ENCODE assay signal across 38 cellular contexts in genomic region chr16:67317853-67318252, GRCh38. TPM values are rescaled to one million over a fixed set of nuclear protein-coding genes. Genes with fewer than 3 reads are reported as not detected.
DNase-seq lines count a peak whose midpoint lies in the region; ATAC-seq, FAIRE-seq and TF ChIP-seq lines count a peak whose summit lies in the region.
"Had no signal": no experiment of that assay in that cellular context is flagged by ENCODE, and none has a peak within 500 bp of the region (broad histone marks: within the 10 kb centered on the region; RNA-seq: fewer than 3 reads in every experiment).

No MANE protein-coding gene starts in this region.

- no peak overlapping the region for H2AK5ac ChIP-seq in IMR-90 (ENCODE audit: low read depth, low read length)

- H3K27ac ChIP-seq in IMR-90 (ENCODE audit: insufficient read depth, low read length) (no peak overlapping the region), osteoblast (ENCODE audit: low read depth, low read length) (no peak overlapping the region), pancreas (no peak overlapping the region)
- H3K27ac ChIP-seq: 22Rv1; A549; BLaER1; BLaER1 treated with 17β-estradiol and CSF1 and Interleukin-3, amounts not matched to agents 10 nM and 100 nM; C4-2B had no signal

- peaks cover 5% of the 10 kb centered on the region for H3K27me3 ChIP-seq in IMR-90 (ENCODE audit: control insufficient read depth, insufficient read depth, low read length)
- H3K27me3 ChIP-seq in osteoblast (ENCODE audit: insufficient read depth, low read length): peaks cover 11% of the 10 kb centered on the region
- H3K27me3 ChIP-seq in pancreas: no peaks in the 10 kb centered on the region
- H3K27me3 ChIP-seq: BLaER1; BLaER1 treated with 17β-estradiol and CSF1 and Interleukin-3, amounts not matched to agents 10 nM and 100 nM had no signal

- ATAC-seq in IMR-90 (ENCODE audit: low read depth): 0 out of 2 replicates have a peak, but pooled peaks have one; percentile 14
- peak; percentile 56 to 89 (median 76) for ATAC-seq in pancreas
- ATAC-seq in activated naive CD8-positive, alpha-beta T cell treated with anti-CD3 and anti-CD28 coated beads, Interleukin-2, amount 50 U/mL, for 24 hours: no peak
- ATAC-seq: A549; CD8-positive, alpha-beta T cell had no signal

- H3K18ac ChIP-seq in IMR-90 (ENCODE audit: low read depth, low read length): no peak overlapping the region

- dilution Hi-C loops in IMR-90 (cut with HindIII; ENCODE audit: low sequenced_read_pairs, unreplicated experiment): no loop called here

- H3K4me1 ChIP-seq in IMR-90 (ENCODE audit: control insufficient read depth, insufficient read depth, low read length) (no peaks in the 10 kb centered on the region; the same call in 1 of the 2 replicates), osteoblast (ENCODE audit: insufficient read depth, low read length) (peaks cover under 1% of the 10 kb centered on the region), pancreas (peaks cover 0 to 7% (median 4%) of the 10 kb centered on the region in 3 donors)
- H3K4me1 ChIP-seq: BE2C, BLaER1 had no signal

- POLR2A ChIA-PET in IMR-90 (lab: Charles Lee; ENCODE audit: unreplicated experiment): no interaction called here

- H3K9ac ChIP-seq in IMR-90 (ENCODE audit: low read depth, low read length): no peak overlapping the region
- H3K9ac ChIP-seq: BLaER1; BLaER1 treated with 17β-estradiol and CSF1 and Interleukin-3, amounts not matched to agents 10 nM and 100 nM had no signal

- H3K79me1 ChIP-seq in IMR-90 (ENCODE audit: low read depth in 1 of 2, low read length in 2 of 2): no peaks in the 10 kb centered on the region

- no peak overlapping the region for H3K4me2 ChIP-seq in IMR-90 (ENCODE audit: low read depth, low read length)
- H3K4me2 ChIP-seq in osteoblast (ENCODE audit: insufficient read depth, low read length): no peak overlapping the region
- H3K4me2 ChIP-seq: A549; BLaER1; BLaER1 treated with 17β-estradiol and CSF1 and Interleukin-3, amounts not matched to agents 10 nM and 100 nM had no signal

- H2AK9ac ChIP-seq in IMR-90 (replicated peaks; ENCODE audit: low read depth, low read length, poor library complexity): no peak overlapping the region

- H2BK15ac ChIP-seq in IMR-90 (ENCODE audit: low read depth, low read length): no peak overlapping the region

- H2AFZ ChIP-seq in IMR-90 (replicated peaks; ENCODE audit: low read length, poor library complexity) (no peak overlapping the region), osteoblast (ENCODE audit: low read length) (no peak overlapping the region)

- H3K9me3 ChIP-seq in IMR-90 (ENCODE audit: control insufficient read depth, insufficient read depth, low read length) (no peaks in the 10 kb centered on the region), osteoblast (ENCODE audit: low read depth, low read length) (no peaks in the 10 kb centered on the region), pancreas (no peaks in the 10 kb centered on the region)
- H3K9me3 ChIP-seq: A549; BE2C; BLaER1; BLaER1 treated with 17β-estradiol and CSF1 and Interleukin-3, amounts not matched to agents 10 nM and 100 nM; Caco-2 had no signal

- FAIRE-seq in pancreas (lab: Jason Lieb, UNC): no peak
- FAIRE-seq: A204.1, A549, D721Med had no signal

- H3K9me1 ChIP-seq in IMR-90 (ENCODE audit: insufficient read depth, low read length): 0 out of 2 replicates have a peak, but pooled peaks cover 4% of the 10 kb centered on the region

- H3K4me3 ChIP-seq in IMR-90 (ENCODE audit: insufficient read depth, low read depth, low read length): no peak overlapping the region
- no peak overlapping the region for H3K4me3 ChIP-seq in osteoblast (ENCODE audit: insufficient read depth, low read length)
- H3K4me3 ChIP-seq in pancreas: no peak overlapping the region
- H3K4me3 ChIP-seq: A549; BLaER1; BLaER1 treated with 17β-estradiol and CSF1 and Interleukin-3, amounts not matched to agents 10 nM and 100 nM had no signal

- peaks cover 27% of the 10 kb centered on the region for H3K27me3 Mint-ChIP-seq in activated naive CD8-positive, alpha-beta T cell treated with anti-CD3 and anti-CD28 coated beads, Interleukin-2, amount 50 U/mL, for 24 hours

- in situ Hi-C loops in IMR-90 (cut with MboI; ENCODE audit: low sequenced_read_pairs): no loop called here

- intact Hi-C loops in IMR-90 (cut with micrococcal nuclease) (no loop called here), pancreas (cut with DNase I) (no loop called here)

- TF ChIP-seq RAD21 in IMR-90 (IDR thresholded peaks at IDR 0.05; ENCODE audit: low read length): no peak

- H3K56ac ChIP-seq in IMR-90 (ENCODE audit: extremely low read depth, insufficient read depth, low read length): no peak overlapping the region

- H3K23ac ChIP-seq in IMR-90 (ENCODE audit: low read depth, low read length): no peak overlapping the region

- no peak overlapping the region for H4K5ac ChIP-seq in IMR-90 (ENCODE audit: low read depth, low read length)

- H3K36me3 Mint-ChIP-seq in activated naive CD8-positive, alpha-beta T cell treated with anti-CD3 and anti-CD28 coated beads, Interleukin-2, amount 50 U/mL, for 24 hours (ENCODE audit: low read depth): no peaks in the 10 kb centered on the region
- H3K36me3 Mint-ChIP-seq: CD14-positive monocyte; CD4-positive, alpha-beta memory T cell; CD4-positive, CD25-positive, alpha-beta regulatory T cell; CD8-positive, alpha-beta memory T cell; CD8-positive, alpha-beta T cell had no signal

- TF ChIP-seq CTCF in IMR-90 (conservative IDR thresholded peaks at IDR 0.05; ENCODE audit: low read depth, low read length) (no peak), osteoblast (IDR thresholded peaks at IDR 0.05; ENCODE audit: extremely low read depth, low read depth, low read length) (no peak), pancreas (IDR thresholded peaks at IDR 0.05) (no peak)

- H3K9me3 Mint-ChIP-seq in activated naive CD8-positive, alpha-beta T cell treated with anti-CD3 and anti-CD28 coated beads, Interleukin-2, amount 50 U/mL, for 24 hours: no peaks in the 10 kb centered on the region
- H3K9me3 Mint-ChIP-seq: CD14-positive monocyte; CD4-positive, alpha-beta memory T cell; CD4-positive, alpha-beta T cell; CD4-positive, CD25-positive, alpha-beta regulatory T cell; CD8-positive, alpha-beta memory T cell; CD8-positive, alpha-beta T cell had no signal

- no peak overlapping the region for H3K4ac ChIP-seq in IMR-90 (ENCODE audit: low read depth, low read length)

- peaks cover 6% of the 10 kb centered on the region for H3K4me1 Mint-ChIP-seq in activated naive CD8-positive, alpha-beta T cell treated with anti-CD3 and anti-CD28 coated beads, Interleukin-2, amount 50 U/mL, for 24 hours
- H3K4me1 Mint-ChIP-seq: B cell; CD14-positive monocyte; CD4-positive, alpha-beta memory T cell; CD4-positive, CD25-positive, alpha-beta regulatory T cell; CD8-positive, alpha-beta memory T cell had no signal

- CTCF ChIA-PET in IMR-90 (lab: Yijun Ruan, JAX): no interaction called here

- no TSS peak for BruUV-seq in IMR-90 (replicated peaks; lab: Mats Ljungman, UMichigan)

- H2BK5ac ChIP-seq in IMR-90 (ENCODE audit: low read depth, low read length, poor library complexity, severe bottlenecking): no peak overlapping the region

- TF ChIP-seq POLR2A in IMR-90 (IDR thresholded peaks at IDR 0.05; ENCODE audit: low read depth, low read length): no peak

- H4K91ac ChIP-seq in IMR-90 (ENCODE audit: insufficient read depth, low read depth, low read length): no peak overlapping the region

- H3K14ac ChIP-seq in IMR-90 (replicated peaks; ENCODE audit: low read depth, low read length): peak overlapping the region; percentile 66; the same call in 1 of the 2 replicates

- H3K27ac Mint-ChIP-seq in activated naive CD8-positive, alpha-beta T cell treated with anti-CD3 and anti-CD28 coated beads, Interleukin-2, amount 50 U/mL, for 24 hours: no peak overlapping the region
- H3K27ac Mint-ChIP-seq: B cell; CD14-positive monocyte; CD4-positive, alpha-beta memory T cell; CD4-positive, alpha-beta T cell; CD4-positive, CD25-positive, alpha-beta regulatory T cell; CD8-positive, alpha-beta memory T cell; CD8-positive, alpha-beta T cell had no signal

- no peaks in the 10 kb centered on the region for H3K79me2 ChIP-seq in osteoblast (ENCODE audit: insufficient read depth, low read length)

- H4K8ac ChIP-seq in IMR-90 (ENCODE audit: low read depth in 2 of 2, low read length in 2 of 2): no peak overlapping the region

- no peak overlapping the region for H3K4me3 Mint-ChIP-seq in activated naive CD8-positive, alpha-beta T cell treated with anti-CD3 and anti-CD28 coated beads, Interleukin-2, amount 50 U/mL, for 24 hours
- H3K4me3 Mint-ChIP-seq: B cell; CD14-positive monocyte; CD4-positive, alpha-beta memory T cell; CD4-positive, alpha-beta T cell; CD4-positive, CD25-positive, alpha-beta regulatory T cell; CD8-positive, alpha-beta memory T cell; CD8-positive, alpha-beta T cell had no signal

- no peak overlapping the region; the same call in 1 of the 2 replicates for H2BK120ac ChIP-seq in IMR-90 (ENCODE audit: low read depth, low read length)

- H2BK20ac ChIP-seq in IMR-90 (ENCODE audit: low read depth, low read length): no peak overlapping the region

- H4K20me1 ChIP-seq in IMR-90 (ENCODE audit: insufficient read depth, low read length) (no peaks in the 10 kb centered on the region), osteoblast (ENCODE audit: insufficient read depth, low read length) (no peaks in the 10 kb centered on the region)
- H4K20me1 ChIP-seq: BLaER1; BLaER1 treated with 17β-estradiol and CSF1 and Interleukin-3, amounts not matched to agents 10 nM and 100 nM had no signal

- H3K36me3 ChIP-seq in IMR-90 (ENCODE audit: control insufficient read depth, insufficient read depth, low read length): no peaks in the 10 kb centered on the region
- H3K36me3 ChIP-seq in osteoblast (ENCODE audit: insufficient read depth, low read length): no peaks in the 10 kb centered on the region
- no peaks in the 10 kb centered on the region for H3K36me3 ChIP-seq in pancreas
- H3K36me3 ChIP-seq: BE2C; BLaER1; BLaER1 treated with 17β-estradiol and CSF1 and Interleukin-3, amounts not matched to agents 10 nM and 100 nM had no signal

- DNase-seq in IMR-90: no peak
- peak; percentile 34 for DNase-seq in osteoblast (ENCODE audit: insufficient read length, low spot score, missing footprints)
- DNase-seq in pancreas: no peak
- no peak for DNase-seq in activated naive CD8-positive, alpha-beta T cell treated with anti-CD3 and anti-CD28 coated beads, Interleukin-2, amount 50 U/mL, for 24 hours
- no peak for DNase-seq in activated CD4-positive, alpha-beta T cell treated with anti-CD3 and anti-CD28 coated beads, Interleukin-2, amount 50 U/mL, for 48 hours
- no peak for DNase-seq in iPS-NIHi11 (ENCODE audit: low spot score)
- DNase-seq: 8988T; ACHN; AML-193; BE2C; C1 segment of cervical spinal cord; Caco-2; Calu3; CD4-positive, alpha-beta memory T cell; CD4-positive, alpha-beta T cell; CD4-positive, CD25-positive, alpha-beta regulatory T cell; CD8-positive, alpha-beta memory T cell; CD8-positive, alpha-beta T cell; COR-L47; DMS 273 treated with DMSO at 0.1 percent for 48 hours; DMS153; DMS53; DMS79; DND-41; EL had no signal

RNA-seq across cellular contexts. Expression of gene KCTD19, which starts 8.7 kb away (rescaled TPM):
- total RNA-seq in IMR-90 (2012; rRNA removed) (under 0.01 TPM in 1 of 2 replicates, not detected in the other), osteoblast (not detected in 2 replicates), pancreas (under 1 TPM in 4 of 6 donors, not detected in 2; 0.09 to 0.56 (median 0.36) TPM)
- polyA plus RNA-seq in IMR-90 (2012; rRNA removed) (0.07 and 0.36 TPM in 2 replicates), pancreas (under 1 TPM; 0.42 to 0.70 TPM)
- 0.14 TPM in 1 of 2 replicates, not detected in the other for polyA plus RNA-seq in IMR-90 (2012; cell fraction: cytosol; rRNA removed)
- 0.59 and 1.5 TPM in 2 replicates for polyA plus RNA-seq in IMR-90 (2012; cell fraction: nucleus; rRNA removed; ENCODE audit: low replicate concordance)
- total RNA-seq: A172; B cell; Caco-2; CD4-positive, alpha-beta memory T cell; CD4-positive, alpha-beta T cell; CD4-positive, CD25-positive, alpha-beta regulatory T cell; CD8-positive, alpha-beta T cell had no signal
- polyA plus RNA-seq: CD14-positive monocyte; CD4-positive, CD25-positive, alpha-beta regulatory T cell; CD8-positive, alpha-beta memory T cell had no signal

RNA-seq across cellular contexts. Expression of gene LRRC36, which starts 8.8 kb away (rescaled TPM):
- 0.18 TPM in 1 of 2 replicates, not detected in the other for total RNA-seq in IMR-90 (2012; rRNA removed)
- polyA plus RNA-seq in IMR-90 (2012; rRNA removed): 0.20 and 0.29 TPM in 2 replicates
- polyA plus RNA-seq in IMR-90 (2012; cell fraction: cytosol; rRNA removed): 0.04 and 0.08 TPM in 2 replicates
- polyA plus RNA-seq in IMR-90 (2012; cell fraction: nucleus; rRNA removed; ENCODE audit: low replicate concordance): 0.46 and 2.3 TPM in 2 replicates
- not detected in 2 replicates for total RNA-seq in osteoblast
- 1 to 10 TPM; 1.3 to 2.7 (median 2.1) TPM for total RNA-seq in pancreas
- polyA plus RNA-seq in pancreas: 10 to 100 TPM in 1 of 2 donors, 1 to 10 TPM in 1; 4.2 to 16.4 TPM
- total RNA-seq: A172; A673; B cell; Caco-2; CD4-positive, alpha-beta memory T cell; CD4-positive, alpha-beta T cell; CD4-positive, CD25-positive, alpha-beta regulatory T cell; CD8-positive, alpha-beta T cell; Daoy had no signal
- polyA plus RNA-seq: BJ; CD4-positive, alpha-beta memory T cell; CD4-positive, CD25-positive, alpha-beta regulatory T cell; CD8-positive, alpha-beta memory T cell had no signal

RNA-seq across cellular contexts. Expression of gene PLEKHG4, which starts 38.5 kb away (rescaled TPM):
- 8.3 and 14.0 TPM in 2 replicates for total RNA-seq in IMR-90 (2012; rRNA removed)
- 50.7 and 56.8 TPM in 2 replicates for polyA plus RNA-seq in IMR-90 (2012; rRNA removed)
- polyA plus RNA-seq in IMR-90 (2012; cell fraction: cytosol; rRNA removed): 15.6 and 26.1 TPM in 2 replicates
- 214 and 556 TPM in 2 replicates for polyA plus RNA-seq in IMR-90 (2012; cell fraction: nucleus; rRNA removed; ENCODE audit: low replicate concordance)
- 31.8 and 41.6 TPM in 2 replicates for total RNA-seq in osteoblast
- total RNA-seq in pancreas: 1 to 10 TPM; 3.5 to 8.1 (median 5.2) TPM
- 10 to 100 TPM; 17.2 to 28.5 TPM for polyA plus RNA-seq in pancreas
- total RNA-seq: A172 had no signal
